In the genomic region with DNA sequence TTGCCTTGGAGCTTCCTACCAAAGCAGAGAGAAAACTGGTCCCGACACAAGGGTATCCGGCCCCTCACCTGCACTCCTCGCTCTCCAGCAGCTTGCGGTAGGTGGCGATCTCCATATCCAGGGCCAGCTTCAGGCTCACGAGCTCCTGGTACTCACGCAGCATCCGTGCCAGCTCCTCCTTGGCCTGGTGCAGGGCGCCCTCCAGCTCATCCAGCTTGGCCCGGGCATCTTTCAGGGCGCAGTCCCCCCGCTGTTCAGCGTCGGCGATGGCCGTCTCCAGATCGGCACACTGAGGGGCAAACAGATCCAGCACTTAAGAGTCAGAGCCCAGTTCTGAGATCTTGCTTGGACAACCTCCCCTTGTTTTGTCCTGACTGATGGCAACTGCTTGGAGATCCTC, we compare ENCODE assay signal across 24 cellular contexts. TPM values are rescaled to one million over a fixed set of nuclear protein-coding genes. Genes with fewer than 3 reads are reported as not detected.
DNase-seq lines count a peak whose midpoint lies in the region; ATAC-seq, FAIRE-seq and TF ChIP-seq lines count a peak whose summit lies in the region.
"Had no signal": no experiment of that assay in that cellular context is flagged by ENCODE, and none has a peak within 500 bp of the region (broad histone marks: within the 10 kb centered on the region; RNA-seq: fewer than 3 reads in every experiment).

No MANE protein-coding gene starts in this region.

- no peak overlapping the region for H3K4me3 Mint-ChIP-seq in CD4-positive, alpha-beta T cell
- H3K4me3 Mint-ChIP-seq: activated naive CD8-positive, alpha-beta T cell; CD14-positive monocyte; mesothelial cell of epicardium; nephron; stimulated activated naive B cell treated with anti-CD40 and anti-IgM and Interleukin-4, amounts not matched to agents 10 μg/mL and 1 μg/mL and 100 μg/mL, for 72 hours had no signal

- H3K9me3 Mint-ChIP-seq in CD4-positive, alpha-beta T cell = no peaks in the 10 kb centered on the region
- H3K9me3 Mint-ChIP-seq: CD14-positive monocyte; mesothelial cell of epicardium; nephron; stimulated activated naive B cell treated with anti-CD40 and anti-IgM and Interleukin-4, amounts not matched to agents 10 μg/mL and 1 μg/mL and 100 μg/mL, for 72 hours had no signal

- ATAC-seq in CD4-positive, alpha-beta T cell (ENCODE audit: poor library complexity) = no peak
- ATAC-seq in RWPE2 (ENCODE audit: low read depth) = no peak
- ATAC-seq: left cardiac atrium; stimulated activated naive B cell treated with anti-CD40 and anti-IgM and Interleukin-4, amounts not matched to agents 10 μg/mL and 1 μg/mL and 100 μg/mL, for 72 hours had no signal

- H3K9me3 ChIP-seq in CD4-positive, alpha-beta T cell (ENCODE audit: control insufficient read depth, low read length) = no peaks in the 10 kb centered on the region
- H3K9me3 ChIP-seq in RWPE2 (ENCODE audit: severe bottlenecking) = no peaks in the 10 kb centered on the region
- no peaks in the 10 kb centered on the region for H3K9me3 ChIP-seq in kidney (ENCODE audit: control insufficient read depth in 1 of 2, low read length in 2 of 2)
- H3K9me3 ChIP-seq: MG63, thoracic aorta had no signal

- TF ChIP-seq CTCF in CD4-positive, alpha-beta T cell (IDR thresholded peaks at IDR 0.05) = no peak
- no peak for TF ChIP-seq CTCF in RWPE2 (IDR thresholded peaks at IDR 0.05; ENCODE audit: poor library complexity, severe bottlenecking)
- no peak for TF ChIP-seq CTCF in kidney (IDR thresholded peaks at IDR 0.05; ENCODE audit: borderline replicate concordance, extremely low read depth, insufficient read depth)

- POLR2A ChIA-PET in CD4-positive, alpha-beta T cell (lab: Charles Lee) = interaction anchor here (1.1 to 6.1 kb wide), 2 partner anchors 23 to 29 kb away, joined by 3 to 114 read pairs; no protein-coding TSS in a partner anchor

- no peak for FAIRE-seq in kidney (lab: Jason Lieb, UNC)
- FAIRE-seq: astrocyte had no signal

- peaks cover 7% of the 10 kb centered on the region for H3K4me1 ChIP-seq in RWPE2 (ENCODE audit: insufficient read depth, poor library complexity, severe bottlenecking)
- H3K4me1 ChIP-seq in kidney (ENCODE audit: control insufficient read depth in 1 of 2, insufficient read depth in 1 of 2, low read depth in 1 of 2, low read length in 2 of 2) = no peaks in the 10 kb centered on the region

- H3K27ac Mint-ChIP-seq in CD4-positive, alpha-beta T cell = peak overlapping the region; percentile 90
- H3K27ac Mint-ChIP-seq: CD14-positive monocyte; mesothelial cell of epicardium; nephron; stimulated activated naive B cell treated with anti-CD40 and anti-IgM and Interleukin-4, amounts not matched to agents 10 μg/mL and 1 μg/mL and 100 μg/mL, for 72 hours had no signal

- intact Hi-C loops in CD4-positive, alpha-beta T cell (cut with DNase I, micrococcal nuclease) = loop anchor here (2.0 kb wide), 1 partner anchor 15 kb away; no protein-coding TSS in a partner anchor
- intact Hi-C loops in kidney (cut with DNase I) = no loop called here

- no peak for DNase-seq in CD4-positive, alpha-beta T cell
- peak; percentile 27 for DNase-seq in RWPE2 (ENCODE audit: low spot score)
- peak; percentile 63 for DNase-seq in kidney
- DNase-seq in NCI-H2107 treated with DMSO at 0.1 percent for 48 hours (lab: John Stamatoyannopoulos, UW; ENCODE audit: unreplicated experiment) = no peak
- no peak for DNase-seq in NCI-H2029 (lab: John Stamatoyannopoulos, UW)
- no peak for DNase-seq in NCI-H1417 treated with DMSO at 0.1 percent for 48 hours (lab: John Stamatoyannopoulos, UW)
- DNase-seq: activated CD4-positive, CD25-positive, alpha-beta regulatory T cell treated with anti-CD3 and anti-CD28 coated beads, Interleukin-2, amount 50 U/mL, for 72 hours; DMS153; left cardiac atrium; MG63; NCI-H1436 treated with DMSO at 0.1 percent for 48 hours; NCI-H2171; NCI-H524 treated with DMSO at 0.1 percent for 48 hours; stimulated activated CD4-positive, alpha-beta T cell treated with anti-CD3 and anti-CD28 coated beads, Interleukin-1b, Interleukin-23, amount 100 ng/mL, for 48 hours; stimulated activated naive B cell treated with anti-CD40 and anti-IgM and Interleukin-4, amounts not matched to agents 10 μg/mL and 1 μg/mL and 100 μg/mL, for 72 hours; T1000 had no signal

- H3K36me3 ChIP-seq in RWPE2 (ENCODE audit: low read depth) (no peaks in the 10 kb centered on the region), kidney (ENCODE audit: control insufficient read depth in 1 of 2, insufficient read depth in 2 of 2, low read length in 2 of 2) (no peaks in the 10 kb centered on the region)
- H3K36me3 ChIP-seq: MG63, thoracic aorta had no signal

- no peak overlapping the region for H3K9ac ChIP-seq in kidney (ENCODE audit: low read length in 2 of 2)

- H3K4me1 Mint-ChIP-seq in CD4-positive, alpha-beta T cell (ENCODE audit: low read depth) = peaks cover 69% of the 10 kb centered on the region
- H3K4me1 Mint-ChIP-seq: CD14-positive monocyte; nephron; stimulated activated naive B cell treated with anti-CD40 and anti-IgM and Interleukin-4, amounts not matched to agents 10 μg/mL and 1 μg/mL and 100 μg/mL, for 72 hours had no signal

- no peak overlapping the region for H3K27ac ChIP-seq in CD4-positive, alpha-beta T cell (ENCODE audit: low read depth, low read length)
- H3K27ac ChIP-seq in RWPE2 (ENCODE audit: poor library complexity, severe bottlenecking) = no peak overlapping the region
- no peak overlapping the region for H3K27ac ChIP-seq in kidney (ENCODE audit: low read depth in 2 of 2, low read length in 2 of 2)
- H3K27ac ChIP-seq: thoracic aorta had no signal

- CTCF ChIA-PET in CD4-positive, alpha-beta T cell (lab: Charles Lee) = interaction anchor here (1.1 to 2.5 kb wide), 2 partner anchors 283 to 292 kb away, joined by 3 to 13 read pairs; no protein-coding TSS in a partner anchor

- H3K27me3 Mint-ChIP-seq in CD4-positive, alpha-beta T cell = no peaks in the 10 kb centered on the region
- H3K27me3 Mint-ChIP-seq: activated naive CD8-positive, alpha-beta T cell had no signal

- H3K4me3 ChIP-seq in RWPE2 (ENCODE audit: severe bottlenecking) (no peak overlapping the region), kidney (ENCODE audit: low read length in 2 of 2) (no peak overlapping the region)
- H3K4me3 ChIP-seq: MG63, thoracic aorta had no signal

- peaks cover 38% of the 10 kb centered on the region for H3K36me3 Mint-ChIP-seq in CD4-positive, alpha-beta T cell (ENCODE audit: low read depth)
- H3K36me3 Mint-ChIP-seq: CD14-positive monocyte; mesothelial cell of epicardium; stimulated activated naive B cell treated with anti-CD40 and anti-IgM and Interleukin-4, amounts not matched to agents 10 μg/mL and 1 μg/mL and 100 μg/mL, for 72 hours had no signal

- H3K27me3 ChIP-seq in CD4-positive, alpha-beta T cell (ENCODE audit: control insufficient read depth, insufficient read depth, low read length) = no peaks in the 10 kb centered on the region
- H3K27me3 ChIP-seq in RWPE2 (ENCODE audit: insufficient read depth, poor library complexity, severe bottlenecking) = no peaks in the 10 kb centered on the region
- H3K27me3 ChIP-seq: MG63 had no signal

RNA-seq across cellular contexts. Expression of a gene that starts 13.7 kb away (rescaled TPM):
- 10 to 100 TPM; 82.2 to 83.4 TPM for total RNA-seq in CD4-positive, alpha-beta T cell
- not detected for total RNA-seq in kidney
- not detected for polyA plus RNA-seq in kidney (ENCODE audit: insufficient read depth, low read depth, low replicate concordance)
- total RNA-seq: activated CD8-positive, alpha-beta memory T cell treated with anti-CD3 and anti-CD28 coated beads for 36 hours; astrocyte; left cardiac atrium; mesothelial cell of epicardium; skeletal muscle tissue; thoracic aorta had no signal
- polyA plus RNA-seq: CD14-positive monocyte had no signal

RNA-seq across cellular contexts. Expression of a gene that starts 13.9 kb away (rescaled TPM):
- under 1 TPM; 0.30 to 0.34 TPM for total RNA-seq in CD4-positive, alpha-beta T cell
- total RNA-seq in kidney = not detected
- polyA plus RNA-seq in kidney (ENCODE audit: insufficient read depth, low read depth, low replicate concordance) = not detected
- total RNA-seq: activated CD8-positive, alpha-beta memory T cell treated with anti-CD3 and anti-CD28 coated beads for 36 hours; astrocyte; left cardiac atrium; mesothelial cell of epicardium; skeletal muscle tissue; thoracic aorta had no signal
- polyA plus RNA-seq: CD14-positive monocyte had no signal

RNA-seq across cellular contexts. Expression of a gene that starts 30.8 kb away (rescaled TPM):
- total RNA-seq in CD4-positive, alpha-beta T cell = 10 to 100 TPM; 67.2 to 69.7 TPM
- total RNA-seq in kidney = not detected
- polyA plus RNA-seq in kidney (ENCODE audit: insufficient read depth, low read depth, low replicate concordance) = not detected
- total RNA-seq: activated CD8-positive, alpha-beta memory T cell treated with anti-CD3 and anti-CD28 coated beads for 36 hours; astrocyte; left cardiac atrium; mesothelial cell of epicardium; thoracic aorta had no signal
- polyA plus RNA-seq: CD14-positive monocyte had no signal

RNA-seq across cellular contexts. Expression of a gene that starts 34.6 kb away (rescaled TPM):
- not detected for total RNA-seq in CD4-positive, alpha-beta T cell
- total RNA-seq in kidney = not detected
- not detected for polyA plus RNA-seq in kidney (ENCODE audit: insufficient read depth, low read depth, low replicate concordance)
- total RNA-seq: activated CD8-positive, alpha-beta memory T cell treated with anti-CD3 and anti-CD28 coated beads for 36 hours; astrocyte; left cardiac atrium; mesothelial cell of epicardium; skeletal muscle tissue; thoracic aorta had no signal
- polyA plus RNA-seq: CD14-positive monocyte had no signal

Comparison
In these comparisons a context has a peak if more than half of its experiments do, and no peak if none do; other contexts are left out.
1. DNase-seq: peak in RWPE2 (single experiment) and kidney (single experiment); none in CD4-positive, alpha-beta T cell (0 of 10), NCI-H2107 treated with DMSO at 0.1 percent for 48 hours (single experiment), NCI-H2029 (single experiment) and NCI-H1417 treated with DMSO at 0.1 percent for 48 hours (single experiment).
2. RNA of a gene that starts 13.7 kb away (total RNA-seq): 82.2 to 83.4 TPM in CD4-positive, alpha-beta T cell; not detected in kidney (single experiment); every median in the first group is over 10 times any median in the second.
3. RNA of a gene that starts 30.8 kb away (total RNA-seq): 67.2 to 69.7 TPM in CD4-positive, alpha-beta T cell; not detected in kidney (single experiment); every median in the first group is over 10 times any median in the second.